In genomic region chr1:66380452-66381212, GRCh38 we compare ENCODE assay signal across 8 cellular contexts.
DNase-seq lines count a peak whose midpoint lies in the region; ATAC-seq and TF ChIP-seq lines count a peak whose summit lies in the region.

No MANE protein-coding gene starts in this region.

- no peaks in the 10 kb centered on the region for H4K20me1 ChIP-seq in Karpas-422 (ENCODE audit: insufficient read depth, low read depth, low read length)

- peaks cover 3% of the 10 kb centered on the region for H3K9me3 Mint-ChIP-seq in chondrocyte (ENCODE audit: low read depth)

- no peaks in the 10 kb centered on the region for H3K9me2 ChIP-seq in Karpas-422 (replicated peaks; ENCODE audit: insufficient read depth, low read length)

- no peaks in the 10 kb centered on the region for H3K79me2 ChIP-seq in Karpas-422 (ENCODE audit: low read length)

- H3K4me1 ChIP-seq in Karpas-422 (ENCODE audit: low read length), result peaks cover 55% of the 10 kb centered on the region

- H3K4me3 Mint-ChIP-seq in chondrocyte (ENCODE audit: unreplicated experiment), result no peak overlapping the region

- peak; percentile 93 for DNase-seq in Karpas-422
- DNase-seq in fibroblast of peridontal ligament (ENCODE audit: extremely low read depth), result peak; percentile 83
- no peak for DNase-seq in MG63
- DNase-seq in GM03348 (ENCODE audit: low spot score), result no peak
- DNase-seq in NK-92 treated with Interleukin-12 subunit alpha and Interleukin-12 subunit beta, amount 100 ng/mL, for 24 hours (lab: John Stamatoyannopoulos, UW), result no peak
- DNase-seq in chondrocyte (ENCODE audit: low spot score), result no peak

- TF ChIP-seq CTCF in chondrocyte (IDR thresholded peaks at IDR 0.05), result no peak

- H3K4me3 ChIP-seq in Karpas-422 (ENCODE audit: low read length) (peak overlapping the region; percentile 56), MG63 (no peak overlapping the region)

- H3K27me3 Mint-ChIP-seq in chondrocyte (ENCODE audit: low read depth), result no peaks in the 10 kb centered on the region

- peak; percentile 25 for TF ChIP-seq POLR2A in GM18526 (IDR thresholded peaks at IDR 0.05; ENCODE audit: extremely low read depth, insufficient read length)

- peaks cover 9% of the 10 kb centered on the region; the same call in 1 of the 2 replicates for H3K36me3 ChIP-seq in Karpas-422 (ENCODE audit: insufficient read depth, low read length)
- H3K36me3 ChIP-seq in MG63, result no peaks in the 10 kb centered on the region

- peaks cover 9% of the 10 kb centered on the region for H3K4me1 Mint-ChIP-seq in chondrocyte (ENCODE audit: low read depth)

- peak; percentile 95 for ATAC-seq in GM21619 (IDR thresholded peaks at IDR 0.05; ENCODE audit: unreplicated experiment)

- H2AFZ ChIP-seq in Karpas-422 (ENCODE audit: low read length), result peak overlapping the region; percentile 23; the same call in 1 of the 2 replicates

- H3K27me3 ChIP-seq in Karpas-422 (ENCODE audit: low read length) (no peaks in the 10 kb centered on the region), MG63 (no peaks in the 10 kb centered on the region)

- no peaks in the 10 kb centered on the region for H3K36me3 Mint-ChIP-seq in chondrocyte (ENCODE audit: low read depth)

- H3K9me3 ChIP-seq in Karpas-422 (ENCODE audit: low read length), result peaks cover 9% of the 10 kb centered on the region; the same call in 1 of the 2 replicates
- H3K9me3 ChIP-seq in MG63, result peaks cover 10% of the 10 kb centered on the region

- no peak overlapping the region for H3K27ac Mint-ChIP-seq in chondrocyte (ENCODE audit: unreplicated experiment)

- peak overlapping the region; percentile 53 for H3K9ac ChIP-seq in Karpas-422 (ENCODE audit: low read length)

- peak overlapping the region; percentile 89 for H3K27ac ChIP-seq in Karpas-422 (ENCODE audit: low read length)

- H3K4me2 ChIP-seq in Karpas-422 (ENCODE audit: low read depth, low read length, poor library complexity, severe bottlenecking), result peak overlapping the region; percentile 84

Comparison
In these comparisons a context has a peak if more than half of its experiments do, and no peak if none do; other contexts are left out.
1. DNase-seq: peak in Karpas-422 (single experiment) and fibroblast of peridontal ligament (single experiment); none in MG63 (single experiment), GM03348 (single experiment), NK-92 treated with Interleukin-12 subunit alpha and Interleukin-12 subunit beta, amount 100 ng/mL, for 24 hours (single experiment) and chondrocyte (single experiment).